13 cellular contexts compared by ENCODE assay signal in genomic region chr9:136695955-136696354, GRCh38. TPM values are rescaled to one million over a fixed set of nuclear protein-coding genes. Genes with fewer than 3 reads are reported as not detected.
DNase-seq lines count a peak whose midpoint lies in the region; ATAC-seq and TF ChIP-seq lines count a peak whose summit lies in the region.
"Had no signal": no experiment of that assay in that cellular context is flagged by ENCODE, and none has a peak within 500 bp of the region (broad histone marks: within the 10 kb centered on the region; RNA-seq: fewer than 3 reads in every experiment).

No MANE protein-coding gene starts in this region.

- TF ChIP-seq CTCF in HL-60 (IDR thresholded peaks at IDR 0.05; ENCODE audit: insufficient read depth, low read length) = no peak
- no peak for TF ChIP-seq CTCF in OCI-LY3 (IDR thresholded peaks at IDR 0.05; ENCODE audit: low read depth, low read length)
- no peak for TF ChIP-seq CTCF in liver (IDR thresholded peaks at IDR 0.05; ENCODE audit: low read depth, low read length, missing input control)
- no peak for TF ChIP-seq CTCF in uterus (IDR thresholded peaks at IDR 0.05)

- no peak for TF ChIP-seq RAD21 in liver (IDR thresholded peaks at IDR 0.05)

- H4K20me1 ChIP-seq in BLaER1 (no peaks in the 10 kb centered on the region), OCI-LY3 (ENCODE audit: insufficient read depth, low read length) (no peaks in the 10 kb centered on the region)

- TF ChIP-seq POLR2A in uterus (IDR thresholded peaks at IDR 0.05) = no peak

- H3K27ac ChIP-seq in BLaER1 = peak overlapping the region; percentile 11; the same call in 1 of the 2 replicates
- H3K27ac ChIP-seq in HL-60 (replicated peaks) = peak overlapping the region; percentile 45
- H3K27ac ChIP-seq in OCI-LY3 (ENCODE audit: low read length) = no peak overlapping the region
- H3K27ac ChIP-seq in liver (ENCODE audit: low read depth in 1 of 2, low read length in 2 of 2) = peak overlapping the region; percentile 61 to 77
- H3K27ac ChIP-seq in uterus = no peak overlapping the region
- H3K27ac ChIP-seq: heart right ventricle had no signal

- no peak overlapping the region for H3K9ac ChIP-seq in BLaER1
- no peak overlapping the region for H3K9ac ChIP-seq in OCI-LY3 (ENCODE audit: low read length)
- no peak overlapping the region for H3K9ac ChIP-seq in liver (ENCODE audit: low read depth in 1 of 2, low read length in 2 of 2)

- H3K9me3 ChIP-seq in BLaER1 = no peaks in the 10 kb centered on the region
- H3K9me3 ChIP-seq in OCI-LY3 (ENCODE audit: insufficient read depth, low read length) = no peaks in the 10 kb centered on the region
- H3K9me3 ChIP-seq in liver (ENCODE audit: control insufficient read depth in 4 of 4, low read length in 3 of 4) = no peaks in the 10 kb centered on the region
- no peaks in the 10 kb centered on the region for H3K9me3 ChIP-seq in uterus
- H3K9me3 ChIP-seq: heart right ventricle, prostate gland had no signal

- H3K27me3 ChIP-seq in BLaER1 = no peaks in the 10 kb centered on the region
- H3K27me3 ChIP-seq in HL-60 (ENCODE audit: insufficient read depth, poor library complexity, severe bottlenecking) = no peaks in the 10 kb centered on the region
- peaks cover 36% of the 10 kb centered on the region for H3K27me3 ChIP-seq in OCI-LY3 (ENCODE audit: low read depth, low read length)
- no peaks in the 10 kb centered on the region for H3K27me3 ChIP-seq in liver (ENCODE audit: control insufficient read depth in 4 of 4, insufficient read depth in 4 of 4, low read length in 3 of 4)
- no peaks in the 10 kb centered on the region for H3K27me3 ChIP-seq in uterus

- H3K79me2 ChIP-seq in OCI-LY3 (ENCODE audit: low read length) = no peaks in the 10 kb centered on the region

- H2AFZ ChIP-seq in OCI-LY3 (ENCODE audit: low read depth, low read length) = no peak overlapping the region

- peaks cover 81% of the 10 kb centered on the region for H3K4me1 ChIP-seq in BLaER1
- H3K4me1 ChIP-seq in OCI-LY3 (ENCODE audit: low read length) = peaks cover 47% of the 10 kb centered on the region
- H3K4me1 ChIP-seq in liver (ENCODE audit: control insufficient read depth in 4 of 4, insufficient read depth in 4 of 4, low read length in 3 of 4) = peaks cover 25 to 67% (median 59%) of the 10 kb centered on the region in 4 donors
- no peaks in the 10 kb centered on the region for H3K4me1 ChIP-seq in uterus

- no peak for ATAC-seq in HG03135 (IDR thresholded peaks at IDR 0.05; ENCODE audit: unreplicated experiment)

- peak in 1 of 2 experiments; percentile 42 for DNase-seq in HL-60 (ENCODE audit: low read depth in 1 of 2, low spot score in 1 of 2)
- no peak for DNase-seq in kidney tubule cell (ENCODE audit: low spot score)
- no peak for DNase-seq in activated naive CD4-positive, alpha-beta T cell (lab: John Stamatoyannopoulos, UW)
- no peak for DNase-seq in uterus
- DNase-seq: activated CD4-positive, alpha-beta T cell treated with anti-CD3 and anti-CD28 coated beads for 48 hours; stimulated activated CD4-positive, alpha-beta T cell treated with anti-CD3 and anti-CD28 coated beads, Interleukin-1b, Interleukin-23, amount 100 ng/mL, for 48 hours; T-helper 1 cell had no signal

- H3K4me2 ChIP-seq in BLaER1 (peak overlapping the region; percentile 78), OCI-LY3 (ENCODE audit: low read length) (peak overlapping the region; percentile 54)

- H3K4me3 ChIP-seq in BLaER1 (no peak overlapping the region; the same call in 1 of the 2 replicates), HL-60 (replicated peaks; ENCODE audit: insufficient read depth, low read length) (no peak overlapping the region), OCI-LY3 (ENCODE audit: low read length) (peak overlapping the region; percentile 13; the same call in 1 of the 2 replicates), liver (ENCODE audit: low read depth in 1 of 3, low read length in 3 of 3) (no peak overlapping the region), uterus (no peak overlapping the region)
- H3K4me3 ChIP-seq: heart right ventricle, prostate gland had no signal

- WGBS in liver = 47% methylated on average over 23 of the region's 23 CpGs

- intact Hi-C loops in uterus (cut with DNase I; ENCODE audit: low total_unique reads) = no loop called here

- H3K36me3 ChIP-seq in BLaER1 (no peaks in the 10 kb centered on the region), OCI-LY3 (replicated peaks; ENCODE audit: low read depth, low read length) (no peaks in the 10 kb centered on the region), liver (ENCODE audit: control insufficient read depth in 4 of 4, insufficient read depth in 3 of 4, low read depth in 1 of 4, low read length in 3 of 4) (no peaks in the 10 kb centered on the region), uterus (no peaks in the 10 kb centered on the region)
- H3K36me3 ChIP-seq: heart right ventricle, prostate gland had no signal

TF ChIP-seq in liver, 16 proteins besides CTCF, POLR2A, EP300 and RAD21:
- TF ChIP-seq EGR1 (IDR thresholded peaks at IDR 0.05; ENCODE audit: low read depth in 2 of 2) = no peak
- no peak for TF ChIP-seq NR2F2 (IDR thresholded peaks at IDR 0.05)
- TF ChIP-seq MAX (IDR thresholded peaks at IDR 0.05) = no peak
- TF ChIP-seq SP1 (IDR thresholded peaks at IDR 0.05) = no peak
- no peak for TF ChIP-seq JUND (IDR thresholded peaks at IDR 0.05)
- no peak for TF ChIP-seq HNF4A (conservative IDR thresholded peaks at IDR 0.05)
- TF ChIP-seq ZBTB33 (IDR thresholded peaks at IDR 0.05) = no peak
- no peak for TF ChIP-seq YY1 (IDR thresholded peaks at IDR 0.05)
TF ChIP-seq in liver: peak in this region for 0.

RNA-seq across cellular contexts. Expression of gene AGPAT2, which starts 8.7 kb away (rescaled TPM):
- total RNA-seq in liver = 100 to 1,000 TPM in 1 of 2 donors, 10 to 100 TPM in 1; 75.1 to 213 TPM
- 100 to 1,000 TPM; 211 to 222 TPM for polyA plus RNA-seq in liver
- 10 to 100 TPM; 22.7 to 45.1 (median 38.6) TPM for total RNA-seq in uterus

RNA-seq across cellular contexts. Expression of gene DIPK1B, which starts 16.4 kb away (rescaled TPM):
- 10 to 100 TPM in 1 of 2 donors, 1 to 10 TPM in 1; 6.4 to 19.7 TPM for total RNA-seq in liver
- polyA plus RNA-seq in liver = 1 to 10 TPM; 2.3 to 4.1 TPM
- 10 to 100 TPM in 3 of 4 donors, 1 to 10 TPM in 1; 3.2 to 26.3 (median 21.0) TPM for total RNA-seq in uterus

RNA-seq across cellular contexts. Expression of gene EGFL7, which starts 33.2 kb away (rescaled TPM):
- total RNA-seq in liver (10 to 100 TPM; 34.5 to 38.5 TPM), uterus (1,000 to 10,000 TPM in 1 of 4 donors, 100 to 1,000 TPM in 3; 119 to 1,791 (median 307) TPM)
- 10 to 100 TPM; 32.1 to 39.7 TPM for polyA plus RNA-seq in liver

RNA-seq across cellular contexts. Expression of gene LCN10, which starts 46.8 kb away (rescaled TPM):
- under 1 TPM; 0.08 to 0.14 TPM for total RNA-seq in liver
- under 1 TPM; 0.11 to 0.12 TPM for polyA plus RNA-seq in liver
- total RNA-seq in uterus = 10 to 100 TPM in 3 of 4 donors, under 1 TPM in 1; 0.55 to 81.4 (median 20.4) TPM

RNA-seq across cellular contexts. Expression of gene LCN6, which starts 52.4 kb away (rescaled TPM):
- total RNA-seq in liver (not detected), uterus (100 to 1,000 TPM in 2 of 4 donors, 10 to 100 TPM in 1, 1 to 10 TPM in 1; 1.2 to 164 (median 89.7) TPM)
- polyA plus RNA-seq in liver = under 1 TPM; 0.14 to 0.32 TPM

Comparison
In these comparisons a context has a peak if more than half of its experiments do, and no peak if none do; other contexts are left out.
1. H3K27ac ChIP-seq: peak in BLaER1 (single experiment), HL-60 (single experiment) and liver (2 of 2); none in OCI-LY3 (single experiment) and uterus (0 of 2).